ENCODE assay signal across 9 cellular contexts in the genomic region with DNA sequence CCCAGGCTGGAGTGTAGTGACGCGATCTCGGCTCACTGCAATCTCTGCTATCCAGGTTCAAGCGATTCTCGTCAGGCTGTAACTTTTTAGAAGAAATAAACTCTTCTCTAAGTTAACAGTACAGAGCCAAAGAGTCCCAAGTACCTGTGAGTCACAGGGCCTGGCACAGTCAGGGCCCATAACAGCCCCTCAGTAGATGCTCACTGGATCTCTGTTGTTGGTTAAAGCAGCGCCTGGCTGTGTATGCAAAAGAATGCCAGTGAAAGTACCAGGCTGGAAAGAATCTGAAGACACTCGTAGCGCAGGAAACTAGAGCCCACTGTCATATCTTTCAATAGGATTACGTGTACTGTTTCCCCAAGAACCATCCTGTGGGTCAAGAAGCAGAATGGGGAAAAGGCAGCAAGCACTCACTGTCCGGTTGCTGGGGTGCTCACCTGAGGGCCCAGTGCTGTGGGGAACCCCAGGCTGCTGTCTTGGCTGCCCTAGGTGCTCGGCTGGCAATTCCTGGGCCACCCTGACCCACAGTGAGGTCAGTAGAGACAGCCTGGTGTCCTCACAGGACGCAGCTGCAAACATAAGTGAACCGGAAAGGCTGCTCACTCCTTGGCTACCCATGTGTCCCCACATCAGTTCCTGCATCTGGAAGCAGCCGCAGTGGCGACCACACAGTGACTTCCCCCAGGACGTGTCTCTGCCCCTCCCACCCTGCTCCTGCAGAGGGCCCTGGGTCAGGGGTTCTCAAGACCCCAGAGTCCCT. TPM values are rescaled to one million over a fixed set of nuclear protein-coding genes. Genes with fewer than 3 reads are reported as not detected.
DNase-seq lines count a peak whose midpoint lies in the region; TF ChIP-seq lines count a peak whose summit lies in the region.
"Had no signal": no experiment of that assay in that cellular context is flagged by ENCODE, and none has a peak within 500 bp of the region (broad histone marks: within the 10 kb centered on the region; RNA-seq: fewer than 3 reads in every experiment).

No MANE protein-coding gene starts in this region.

- intact Hi-C loops in left ventricle myocardium inferior (cut with micrococcal nuclease) = no loop called here
- intact Hi-C loops in cardiac septum (cut with DNase I) = no loop called here
- intact Hi-C loops in OCI-LY7 (cut with micrococcal nuclease; ENCODE audit: unreplicated experiment) = loop anchor here (10.0 kb wide), 2 partner anchors 750 to 1040 kb away; partner anchors contain the start of genes ATP5ME, MYL5 and RNF4
- intact Hi-C loops in esophagus muscularis mucosa (cut with DNase I) = no loop called here

- H3K9me3 ChIP-seq in left ventricle myocardium inferior (replicated peaks) (no peaks in the 10 kb centered on the region), OCI-LY7 (ENCODE audit: low read length) (no peaks in the 10 kb centered on the region), duodenal mucosa (ENCODE audit: control insufficient read depth in 1 of 2, low read length in 2 of 2) (no peaks in the 10 kb centered on the region), esophagus muscularis mucosa (no peaks in the 10 kb centered on the region)

- H3K9ac ChIP-seq in duodenal mucosa (ENCODE audit: low read depth in 1 of 2, low read length in 2 of 2) = peak overlapping the region; percentile 0 to 28

- DNase-seq in left ventricle myocardium inferior (no peak), cardiac septum (ENCODE audit: low spot score) (no peak), OCI-LY7 (ENCODE audit: low spot score) (peak; percentile 83), pons (ENCODE audit: low spot score) (no peak), iPS-NIHi7 (ENCODE audit: extremely low spot score) (no peak), esophagus muscularis mucosa (ENCODE audit: extremely low spot score) (no peak)
- DNase-seq: DMS 273 treated with DMSO at 0.1 percent for 48 hours had no signal

- H4K20me1 ChIP-seq in OCI-LY7 (ENCODE audit: insufficient read depth, low read length) = peaks cover 26% of the 10 kb centered on the region

- H3K27ac ChIP-seq in left ventricle myocardium inferior (replicated peaks) (peak overlapping the region; percentile 42), OCI-LY7 (ENCODE audit: low read depth, low read length, poor library complexity, severe bottlenecking) (peak overlapping the region; percentile 85), duodenal mucosa (ENCODE audit: low read depth, low read length) (no peak overlapping the region), urinary bladder (ENCODE audit: low read depth) (peak overlapping the region; percentile 14), esophagus muscularis mucosa (replicated peaks in 1 of 4) (peak overlapping the region in 1 of 4 donors; percentile 100)

- peaks cover 67% of the 10 kb centered on the region for H3K79me2 ChIP-seq in OCI-LY7 (ENCODE audit: insufficient read depth, low read depth, low read length)

- BruUV-seq in OCI-LY7 (replicated peaks; lab: Mats Ljungman, UMichigan) = no TSS peak

- CTCF ChIA-PET in OCI-LY7 (lab: Charles Lee; ENCODE audit: unreplicated experiment) = interaction anchor here (0.5 kb wide), 1 partner anchor 21 kb away, joined by 3 read pairs; no protein-coding TSS in a partner anchor

- no peak for TF ChIP-seq EP300 in esophagus muscularis mucosa (IDR thresholded peaks at IDR 0.05)

- H3K9me2 ChIP-seq in OCI-LY7 (ENCODE audit: insufficient read depth, low read length) = no peaks in the 10 kb centered on the region

- POLR2A ChIA-PET in OCI-LY7 (lab: Charles Lee) = interaction anchor here (1.4 to 1.5 kb wide), 2 partner anchors 8 to 141 kb away, joined by 3 read pairs; partner anchors contain the start of gene LETM1

- peaks cover 94% of the 10 kb centered on the region for H3K4me1 ChIP-seq in left ventricle myocardium inferior
- H3K4me1 ChIP-seq in OCI-LY7 (ENCODE audit: insufficient read depth, low read length, poor library complexity, severe bottlenecking) = peaks cover 68% of the 10 kb centered on the region
- H3K4me1 ChIP-seq in duodenal mucosa (ENCODE audit: control insufficient read depth in 1 of 2, insufficient read depth in 2 of 2, low read length in 2 of 2) = peaks cover 19 to 76% of the 10 kb centered on the region in 2 donors
- peaks cover 5% of the 10 kb centered on the region for H3K4me1 ChIP-seq in urinary bladder (ENCODE audit: insufficient read depth)
- peaks cover 45 to 85% (median 69%) of the 10 kb centered on the region in 4 donors for H3K4me1 ChIP-seq in esophagus muscularis mucosa

- no peak overlapping the region for H3K4me3 ChIP-seq in left ventricle myocardium inferior
- H3K4me3 ChIP-seq in OCI-LY7 (ENCODE audit: low read depth, low read length, poor library complexity, severe bottlenecking) = peak overlapping the region; percentile 86
- no peak overlapping the region for H3K4me3 ChIP-seq in duodenal mucosa (ENCODE audit: low read depth in 1 of 2, low read length in 2 of 2)
- H3K4me3 ChIP-seq in urinary bladder (ENCODE audit: low read depth, low read length) = no peak overlapping the region
- H3K4me3 ChIP-seq in esophagus muscularis mucosa = no peak overlapping the region

- WGBS in urinary bladder = 71% methylated on average over 16 of the region's 16 CpGs
- 66% methylated on average over 14 of the region's 16 CpGs for WGBS in esophagus muscularis mucosa

- H3K27me3 ChIP-seq in left ventricle myocardium inferior (ENCODE audit: low read depth) (no peaks in the 10 kb centered on the region), duodenal mucosa (ENCODE audit: control insufficient read depth in 1 of 2, insufficient read depth in 2 of 2, low read length in 2 of 2) (no peaks in the 10 kb centered on the region), esophagus muscularis mucosa (no peaks in the 10 kb centered on the region)

- H3K4me2 ChIP-seq in OCI-LY7 (ENCODE audit: low read length) = peak overlapping the region; percentile 91

- no peak for TF ChIP-seq CTCF in left ventricle myocardium inferior (IDR thresholded peaks at IDR 0.05; ENCODE audit: borderline replicate concordance)
- no peak for TF ChIP-seq CTCF in OCI-LY7 (conservative IDR thresholded peaks at IDR 0.05; ENCODE audit: low read length)
- TF ChIP-seq CTCF in esophagus muscularis mucosa (IDR thresholded peaks at IDR 0.05) = no peak

- no peak for TF ChIP-seq POLR2A in esophagus muscularis mucosa (IDR thresholded peaks at IDR 0.05; ENCODE audit: low read depth)

- H2AFZ ChIP-seq in OCI-LY7 (ENCODE audit: low read length) = no peak overlapping the region

- H3K36me3 ChIP-seq in left ventricle myocardium inferior = peaks cover 21% of the 10 kb centered on the region
- peaks cover 77% of the 10 kb centered on the region for H3K36me3 ChIP-seq in OCI-LY7 (ENCODE audit: insufficient read depth, low read length)
- H3K36me3 ChIP-seq in duodenal mucosa (ENCODE audit: control insufficient read depth in 1 of 2, insufficient read depth in 2 of 2, low read length in 2 of 2) = peaks cover 5 to 31% of the 10 kb centered on the region in 2 donors
- no peaks in the 10 kb centered on the region for H3K36me3 ChIP-seq in urinary bladder (ENCODE audit: insufficient read depth)
- peaks cover 20 to 35% (median 27%) of the 10 kb centered on the region in 4 donors for H3K36me3 ChIP-seq in esophagus muscularis mucosa

RNA-seq across cellular contexts. Expression of gene SLBP, which starts 3.1 kb away (rescaled TPM):
- 11.7 TPM for total RNA-seq in left ventricle myocardium inferior
- total RNA-seq in cardiac septum = 12.1 TPM
- 191 and 196 TPM in 2 replicates for total RNA-seq in OCI-LY7 (2014; rRNA removed; shearing (Covaris generic))
- 159 and 161 TPM in 2 replicates for total RNA-seq in OCI-LY7 (2022)
- total RNA-seq in urinary bladder = 32.3 TPM
- polyA plus RNA-seq in urinary bladder = 41.0 TPM
- 10 to 100 TPM; 41.5 to 56.1 (median 45.5) TPM for total RNA-seq in esophagus muscularis mucosa

RNA-seq across cellular contexts. Expression of gene TMEM129, which starts 5.9 kb away (rescaled TPM):
- total RNA-seq in left ventricle myocardium inferior (29.6 TPM), cardiac septum (38.1 TPM), OCI-LY7 (2022) (34.2 and 39.2 TPM in 2 replicates), urinary bladder (18.5 TPM), esophagus muscularis mucosa (100 to 1,000 TPM in 1 of 4 donors, 10 to 100 TPM in 3; 59.3 to 101 (median 72.6) TPM)
- total RNA-seq in OCI-LY7 (2014; rRNA removed; shearing (Covaris generic)) = 35.1 and 44.0 TPM in 2 replicates
- 64.8 TPM for polyA plus RNA-seq in urinary bladder

RNA-seq across cellular contexts. Expression of gene TACC3, which starts 6.1 kb away (rescaled TPM):
- 5.8 TPM for total RNA-seq in left ventricle myocardium inferior
- 4.1 TPM for total RNA-seq in cardiac septum
- total RNA-seq in OCI-LY7 (2014; rRNA removed; shearing (Covaris generic)) = 100 and 130 TPM in 2 replicates
- 257 and 272 TPM in 2 replicates for total RNA-seq in OCI-LY7 (2022)
- 8.9 TPM for total RNA-seq in urinary bladder
- 5.5 TPM for polyA plus RNA-seq in urinary bladder
- 1 to 10 TPM; 2.5 to 8.8 (median 5.8) TPM for total RNA-seq in esophagus muscularis mucosa

RNA-seq across cellular contexts. Expression of gene FAM53A, which starts 31.1 kb away (rescaled TPM):
- total RNA-seq in left ventricle myocardium inferior (0.71 TPM), cardiac septum (1.00 TPM), OCI-LY7 (2022) (1.5 and 1.8 TPM in 2 replicates), urinary bladder (0.63 TPM), esophagus muscularis mucosa (10 to 100 TPM in 1 of 4 donors, 1 to 10 TPM in 3; 5.2 to 13.3 (median 8.9) TPM)
- 0.98 and 1.4 TPM in 2 replicates for total RNA-seq in OCI-LY7 (2014; rRNA removed; shearing (Covaris generic))
- polyA plus RNA-seq in urinary bladder = 2.9 TPM

Comparison
In these comparisons a context has a peak if more than half of its experiments do, and no peak if none do; other contexts are left out.
1. RNA of gene TACC3, which starts 6.1 kb away (total RNA-seq): 100 to 272 TPM in OCI-LY7; 8.9 TPM in urinary bladder (single experiment), 2.5 to 8.8 TPM in esophagus muscularis mucosa, 5.8 TPM in left ventricle myocardium inferior (single experiment) and 4.1 TPM in cardiac septum (single experiment); every median in the first group is over 10 times any median in the second.